Comparison of ENCODE assay signal across 12 cellular contexts in genomic region chr14:29858299-29858698, GRCh38.
A peak's percentile ranks its signal among the peaks of the same experiment; 100 is the strongest.
DNase-seq lines count a peak whose midpoint lies in the region; ATAC-seq and TF ChIP-seq lines count a peak whose summit lies in the region.
"Had no signal": no experiment of that assay in that cellular context is flagged by ENCODE, and none has a peak within 500 bp of the region (broad histone marks: within the 10 kb centered on the region; RNA-seq: fewer than 3 reads in every experiment).

No MANE protein-coding gene starts in this region.

- H3F3A ChIP-seq in smooth muscle cell (ENCODE audit: low read depth), result no peaks in the 10 kb centered on the region

- H3K27me3 Mint-ChIP-seq in endothelial cell (ENCODE audit: unreplicated experiment), result no peaks in the 10 kb centered on the region
- H3K27me3 Mint-ChIP-seq: activated CD4-positive, alpha-beta memory T cell treated with anti-CD3 and anti-CD28 coated beads for 36 hours; CD4-positive, CD25-positive, alpha-beta regulatory T cell had no signal

- no peak overlapping the region for H3K4me2 ChIP-seq in smooth muscle cell

- DNase-seq in NB4 (ENCODE audit: low read depth) (peak; percentile 46), smooth muscle cell (lab: John Stamatoyannopoulos, UW; ENCODE audit: unreplicated experiment) (no peak), caudate nucleus (lab: John Stamatoyannopoulos, UW) (no peak), endothelial cell (ENCODE audit: low spot score) (no peak), DMS53 (lab: John Stamatoyannopoulos, UW) (no peak)
- DNase-seq: activated CD4-positive, alpha-beta memory T cell treated with anti-CD3 and anti-CD28 coated beads for 36 hours; CD4-positive, CD25-positive, alpha-beta regulatory T cell; mucosa of descending colon; NCI-H1092 had no signal

- H3K27ac ChIP-seq in smooth muscle cell (ENCODE audit: low read depth) (no peak overlapping the region), caudate nucleus (ENCODE audit: low read depth, low read length) (no peak overlapping the region)

- TF ChIP-seq CTCF in NB4 (IDR thresholded peaks at IDR 0.05; ENCODE audit: low read depth, low read length) (no peak), smooth muscle cell (IDR thresholded peaks at IDR 0.05; ENCODE audit: borderline replicate concordance, insufficient read depth, poor library complexity, severe bottlenecking) (no peak), endothelial cell (IDR thresholded peaks at IDR 0.05; ENCODE audit: unreplicated experiment) (no peak)

- H3K4me1 Mint-ChIP-seq in endothelial cell (ENCODE audit: unreplicated experiment), result peaks cover 4% of the 10 kb centered on the region
- H3K4me1 Mint-ChIP-seq: CD4-positive, CD25-positive, alpha-beta regulatory T cell had no signal

- no peak overlapping the region for H3K27ac Mint-ChIP-seq in endothelial cell (ENCODE audit: unreplicated experiment)
- H3K27ac Mint-ChIP-seq: activated CD4-positive, alpha-beta memory T cell treated with anti-CD3 and anti-CD28 coated beads for 36 hours; CD4-positive, CD25-positive, alpha-beta regulatory T cell had no signal

- H3K27me3 ChIP-seq in smooth muscle cell (ENCODE audit: low read depth), result no peaks in the 10 kb centered on the region

- H3K79me2 ChIP-seq in smooth muscle cell (ENCODE audit: low read depth), result no peaks in the 10 kb centered on the region

- ATAC-seq in GM18498 (IDR thresholded peaks at IDR 0.05; ENCODE audit: unreplicated experiment), result peak; percentile 91
- ATAC-seq in GM19467 (IDR thresholded peaks at IDR 0.05; ENCODE audit: unreplicated experiment), result peak; percentile 92
- peak; percentile 86 for ATAC-seq in HG03039 (IDR thresholded peaks at IDR 0.05; ENCODE audit: unreplicated experiment)
- ATAC-seq: mucosa of descending colon had no signal

- WGBS in smooth muscle cell (ENCODE audit: low lambda C conversion rate), result 86% methylated on average over 3 of the region's 3 CpGs

- no peaks in the 10 kb centered on the region for H3K9me3 ChIP-seq in smooth muscle cell (replicated peaks; ENCODE audit: low read depth)
- H3K9me3 ChIP-seq: mucosa of descending colon had no signal

- no peaks in the 10 kb centered on the region for H3K36me3 ChIP-seq in smooth muscle cell (ENCODE audit: low read depth)

- H3K4me1 ChIP-seq in smooth muscle cell (ENCODE audit: low read depth), result no peaks in the 10 kb centered on the region

- H3K36me3 Mint-ChIP-seq in endothelial cell (ENCODE audit: low read depth, unreplicated experiment), result peaks cover 10% of the 10 kb centered on the region
- H3K36me3 Mint-ChIP-seq: activated CD4-positive, alpha-beta memory T cell treated with anti-CD3 and anti-CD28 coated beads for 36 hours; CD4-positive, CD25-positive, alpha-beta regulatory T cell had no signal

- H3K9ac ChIP-seq in smooth muscle cell (ENCODE audit: low read depth), result no peak overlapping the region

- H3K4me3 Mint-ChIP-seq in endothelial cell (ENCODE audit: unreplicated experiment), result no peak overlapping the region
- H3K4me3 Mint-ChIP-seq: activated CD4-positive, alpha-beta memory T cell treated with anti-CD3 and anti-CD28 coated beads for 36 hours; CD4-positive, CD25-positive, alpha-beta regulatory T cell had no signal

- H3K4me3 ChIP-seq in NB4 (ENCODE audit: low read depth, low read length) (no peak overlapping the region), smooth muscle cell (no peak overlapping the region)
- H3K4me3 ChIP-seq: mucosa of descending colon had no signal

- TF ChIP-seq POLR2A in NB4 (IDR thresholded peaks at IDR 0.05; ENCODE audit: extremely low read depth, insufficient read length), result no peak

- H3K9me3 Mint-ChIP-seq in endothelial cell (ENCODE audit: unreplicated experiment), result no peaks in the 10 kb centered on the region

- H4K20me1 ChIP-seq in smooth muscle cell (ENCODE audit: low read depth), result no peaks in the 10 kb centered on the region

- H2AFZ ChIP-seq in smooth muscle cell (ENCODE audit: low read depth), result no peak overlapping the region
